In the genomic region with DNA sequence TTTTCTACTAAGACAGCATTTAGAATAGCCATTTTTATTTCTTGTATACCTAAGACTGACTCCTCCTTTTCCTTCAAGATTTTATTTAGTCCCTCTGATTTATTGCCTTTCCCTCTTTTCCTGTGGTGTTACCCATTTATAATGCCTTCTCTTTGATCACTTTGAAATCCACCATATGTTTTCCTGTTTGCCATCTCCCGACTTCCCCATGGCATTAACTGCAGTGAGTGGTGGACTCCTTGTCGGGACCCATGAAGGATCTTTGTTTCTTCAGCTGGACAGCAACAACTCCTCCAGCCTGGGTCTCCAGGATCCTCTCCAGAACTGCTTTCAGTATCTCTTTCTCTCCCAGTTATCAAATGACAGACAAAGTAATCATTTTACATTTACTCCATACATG, we compare ENCODE assay signal across 19 cellular contexts.
A peak's percentile ranks its signal among the peaks of the same experiment; 100 is the strongest.
DNase-seq lines count a peak whose midpoint lies in the region; FAIRE-seq and TF ChIP-seq lines count a peak whose summit lies in the region.
"Had no signal": no experiment of that assay in that cellular context is flagged by ENCODE, and none has a peak within 500 bp of the region (broad histone marks: within the 10 kb centered on the region; RNA-seq: fewer than 3 reads in every experiment).

No MANE protein-coding gene starts in this region.

- H4K91ac ChIP-seq in H1 (replicated peaks; ENCODE audit: insufficient read length, low read length) = peak overlapping the region; percentile 41

- H3K27me3 ChIP-seq in A673 (replicated peaks; ENCODE audit: insufficient read depth, low read depth, low read length, poor library complexity) (no peaks in the 10 kb centered on the region), H1 (replicated peaks in 1 of 4; ENCODE audit: control insufficient read depth in 3 of 4, extremely low read depth in 1 of 4, insufficient read depth in 3 of 4, low read length in 3 of 4) (no peaks in the 10 kb centered on the region), sigmoid colon (no peaks in the 10 kb centered on the region), testis (no peaks in the 10 kb centered on the region)
- H3K27me3 ChIP-seq: BE2C, MG63, Peyer's patch had no signal

- POLR2A ChIA-PET in A673 (lab: Charles Lee; ENCODE audit: low non-redundant PET) = no interaction called here
- POLR2A ChIA-PET in HEK293 (lab: Yijun Ruan, JAX) = no interaction called here
- POLR2A ChIA-PET in H1 (lab: Charles Lee; ENCODE audit: partially characterized antibody) = no interaction called here

- H3K27ac Mint-ChIP-seq in nephron progenitor cell = peak overlapping the region; percentile 97
- H3K27ac Mint-ChIP-seq: CD4-positive, CD25-positive, alpha-beta regulatory T cell had no signal

- DNase-seq in A673 (ENCODE audit: low spot score) = peak; percentile 63
- DNase-seq in H1 (ENCODE audit: low read depth in 1 of 2, low spot score in 2 of 2) = no peak
- DNase-seq in nephron progenitor cell = no peak
- no peak for DNase-seq in sigmoid colon
- DNase-seq in testis = no peak
- DNase-seq in kidney glomerular epithelial cell (lab: John Stamatoyannopoulos, UW) = no peak
- DNase-seq: BE2C; CD4-positive, CD25-positive, alpha-beta regulatory T cell; DMS 273 treated with DMSO at 0.1 percent for 48 hours; HCEC 1CT; Kasumi-1; MG63; NCI-H1048; NCI-H2107; NCI-H345; NCI-H524; Peyer's patch had no signal

- no peak overlapping the region for H2BK120ac ChIP-seq in H1 (replicated peaks; ENCODE audit: low read depth, low read length)

- intact Hi-C loops in A673 (cut with micrococcal nuclease; ENCODE audit: unreplicated experiment) (loop anchor here (5.0 kb wide), 2 partner anchors 58 to 168 kb away; no protein-coding TSS in a partner anchor), sigmoid colon (cut with DNase I) (no loop called here), testis (cut with DNase I; ENCODE audit: low total_unique reads) (no loop called here)

- H3K4ac ChIP-seq in H1 (replicated peaks; ENCODE audit: insufficient read length, low read depth, low read length) = no peak overlapping the region

- no peak overlapping the region for H2AK5ac ChIP-seq in H1 (ENCODE audit: low read depth, low read length)

- H4K20me1 ChIP-seq in H1 (replicated peaks in 1 of 2; ENCODE audit: control insufficient read depth in 1 of 2, insufficient read depth in 2 of 2, low read length in 2 of 2) = no peaks in the 10 kb centered on the region

- no TSS peak for BruUV-seq in A673 (replicated peaks; lab: Mats Ljungman, UMichigan)

- no peak overlapping the region for H4K5ac ChIP-seq in H1 (ENCODE audit: insufficient read length, low read depth, low read length)

- H2AFZ ChIP-seq in H1 (ENCODE audit: low read length) = no peak overlapping the region

- H3K4me2 ChIP-seq in H1 (ENCODE audit: insufficient read depth in 1 of 2, low read depth in 2 of 2, low read length in 2 of 2) = no peak overlapping the region

- H3K9me3 ChIP-seq in A673 (ENCODE audit: low read depth, low read length, poor library complexity, severe bottlenecking) (no peaks in the 10 kb centered on the region), HEK293 (ENCODE audit: control insufficient read depth, insufficient read depth, low read depth, low read length) (no peaks in the 10 kb centered on the region), H1 (ENCODE audit: insufficient read depth in 2 of 2, low read depth in 1 of 2, low read length in 1 of 2) (no peaks in the 10 kb centered on the region), sigmoid colon (no peaks in the 10 kb centered on the region), testis (no peaks in the 10 kb centered on the region)
- H3K9me3 ChIP-seq: BE2C, MG63, Peyer's patch had no signal

- TF ChIP-seq POLR2A in H1 (IDR thresholded peaks at IDR 0.05; ENCODE audit: control extremely low read depth in 1 of 2, low read depth in 2 of 2, low read length in 2 of 2) (no peak), sigmoid colon (IDR thresholded peaks at IDR 0.05) (no peak), testis (IDR thresholded peaks at IDR 0.05) (no peak)

- no peak overlapping the region for H3K56ac ChIP-seq in H1 (replicated peaks; ENCODE audit: insufficient read length, low read depth, low read length)

- FAIRE-seq in H1 (lab: Jason Lieb, UNC) = no peak
- FAIRE-seq: A204.1 had no signal

- peak overlapping the region; percentile 51; the same call in 1 of the 2 replicates for H2BK20ac ChIP-seq in H1 (ENCODE audit: low read length)

- TF ChIP-seq CTCF in A673 (conservative IDR thresholded peaks at IDR 0.05; ENCODE audit: low read depth, low read length) (no peak), HEK293 (tag by site-specific recombination; IDR thresholded peaks at IDR 0.05) (no peak), H1 (IDR thresholded peaks at IDR 0.05; ENCODE audit: control extremely low read depth in 1 of 3, insufficient read depth in 1 of 3, low read depth in 1 of 3, low read length in 3 of 3) (no peak), nephron progenitor cell (IDR thresholded peaks at IDR 0.05) (no peak), sigmoid colon (IDR thresholded peaks at IDR 0.05) (no peak), testis (IDR thresholded peaks at IDR 0.05) (no peak)

- no peak overlapping the region for H2BK15ac ChIP-seq in H1 (ENCODE audit: low read length)

- no peak overlapping the region for H3K9ac ChIP-seq in H1 (replicated peaks in 1 of 4; ENCODE audit: extremely low read depth in 1 of 4, low read depth in 3 of 4, low read length in 3 of 4)

- CTCF ChIA-PET in A673 (lab: Charles Lee) = no interaction called here
- CTCF ChIA-PET in HEK293 (lab: Yijun Ruan, JAX) = no interaction called here
- CTCF ChIA-PET in H1 (lab: Charles Lee; ENCODE audit: partially characterized antibody) = interaction anchor here (1.6 kb wide), 1 partner anchor 28 kb away, joined by 3 read pairs; no protein-coding TSS in a partner anchor

- no peaks in the 10 kb centered on the region for H3K23me2 ChIP-seq in H1 (ENCODE audit: low read depth, low read length)

- H3K79me1 ChIP-seq in H1 (ENCODE audit: low read depth, low read length) = no peaks in the 10 kb centered on the region

- H3K27ac ChIP-seq in A673 (ENCODE audit: low read depth, low read length, poor library complexity, severe bottlenecking) (peak overlapping the region; percentile 75), HEK293 (ENCODE audit: extremely low read depth, low read depth, low read length) (no peak overlapping the region), H1 (ENCODE audit: low read depth, low read length) (no peak overlapping the region), sigmoid colon (no peak overlapping the region), testis (no peak overlapping the region)
- H3K27ac ChIP-seq: Peyer's patch had no signal

- H3K4me1 ChIP-seq in A673 (ENCODE audit: insufficient read depth, low read length, poor library complexity, severe bottlenecking) = peaks cover 69% of the 10 kb centered on the region
- peaks cover 13% of the 10 kb centered on the region for H3K4me1 ChIP-seq in HEK293 (ENCODE audit: control insufficient read depth, insufficient read depth, low read length)
- peaks cover 4 to 27% (median 14%) of the 10 kb centered on the region in 4 experiments for H3K4me1 ChIP-seq in H1 (replicated peaks in 1 of 4; ENCODE audit: control insufficient read depth in 3 of 4, insufficient read depth in 4 of 4, low read length in 3 of 4)
- H3K4me1 ChIP-seq in sigmoid colon = peaks cover 0 to 14% (median 5%) of the 10 kb centered on the region in 4 donors
- no peaks in the 10 kb centered on the region for H3K4me1 ChIP-seq in testis
- H3K4me1 ChIP-seq: BE2C, Peyer's patch had no signal

- no peaks in the 10 kb centered on the region for H3K79me2 ChIP-seq in H1 (ENCODE audit: control insufficient read depth in 1 of 2, insufficient read depth in 2 of 2, low read length in 2 of 2)

- no peak overlapping the region for H4K8ac ChIP-seq in H1 (ENCODE audit: extremely low read depth, insufficient read depth, low read length)

- peak overlapping the region; percentile 21; the same call in 1 of the 2 replicates for H3K18ac ChIP-seq in H1 (ENCODE audit: extremely low read depth, low read length)

- TF ChIP-seq EP300 in H1 (IDR thresholded peaks at IDR 0.05; ENCODE audit: borderline replicate concordance in 1 of 2, low read depth in 2 of 2, low read length in 2 of 2) = no peak
- no peak for TF ChIP-seq EP300 in sigmoid colon (IDR thresholded peaks at IDR 0.05)

- H3K14ac ChIP-seq in H1 (ENCODE audit: insufficient read length) = no peak overlapping the region

- H3K4me1 Mint-ChIP-seq in nephron progenitor cell = peaks cover 57% of the 10 kb centered on the region
- H3K4me1 Mint-ChIP-seq: CD4-positive, CD25-positive, alpha-beta regulatory T cell had no signal

- H3K9me3 Mint-ChIP-seq in nephron progenitor cell = no peaks in the 10 kb centered on the region

- H2BK12ac ChIP-seq in H1 (ENCODE audit: low read depth, low read length) = no peak overlapping the region

- H3K36me3 ChIP-seq in A673 (ENCODE audit: insufficient read depth, low read length, poor library complexity, severe bottlenecking) (no peaks in the 10 kb centered on the region), HEK293 (ENCODE audit: control insufficient read depth in 2 of 2, insufficient read depth in 1 of 2, low read length in 2 of 2) (no peaks in the 10 kb centered on the region), H1 (ENCODE audit: control insufficient read depth in 2 of 4, insufficient read depth in 4 of 4, low read length in 3 of 4) (no peaks in the 10 kb centered on the region), sigmoid colon (no peaks in the 10 kb centered on the region), testis (ENCODE audit: low read depth, missing control alignments) (no peaks in the 10 kb centered on the region)
- H3K36me3 ChIP-seq: BE2C, MG63, Peyer's patch had no signal

- no peaks in the 10 kb centered on the region for H3K27me3 Mint-ChIP-seq in nephron progenitor cell (ENCODE audit: low read depth, poor library complexity)
- H3K27me3 Mint-ChIP-seq: CD4-positive, CD25-positive, alpha-beta regulatory T cell had no signal

- no peak overlapping the region for H3K23ac ChIP-seq in H1 (ENCODE audit: insufficient read length)

- TF ChIP-seq RAD21 in H1 (IDR thresholded peaks at IDR 0.05 in 1 of 2, conservative IDR thresholded peaks at IDR 0.05 in 1 of 2; ENCODE audit: low read depth in 2 of 2, low read length in 2 of 2) = no peak

- no peak overlapping the region for H2BK5ac ChIP-seq in H1 (ENCODE audit: low read depth, low read length)

- 96% methylated on average over 2 of the region's 2 CpGs; no CpG with 5 or more reads in 1 of the 2 experiments for WGBS in H1 (ENCODE audit: extremely low coverage in 1 of 2, insufficient coverage in 1 of 2, insufficient read length in 1 of 2, insufficient replicate concordance in 2 of 2, low coverage in 1 of 2, low lambda C conversion rate in 2 of 2, missing lambda C conversion rate in 1 of 2), 2 experiments
- WGBS in sigmoid colon, 2 donors = 63 to 88% methylated on average over 2 of the region's 2 CpGs
- WGBS in testis, 2 donors = 70 to 77% methylated on average over 2 of the region's 2 CpGs

- peaks cover 13% of the 10 kb centered on the region for H3K36me3 Mint-ChIP-seq in nephron progenitor cell (ENCODE audit: low read depth)
- H3K36me3 Mint-ChIP-seq: CD4-positive, CD25-positive, alpha-beta regulatory T cell had no signal

- H3K4me3 ChIP-seq in A673 (ENCODE audit: low read depth, low read length, poor library complexity, severe bottlenecking) = no peak overlapping the region
- H3K4me3 ChIP-seq in HEK293 (ENCODE audit: low read depth, low read length) = no peak overlapping the region
- H3K4me3 ChIP-seq in H1 (ENCODE audit: extremely low read depth in 1 of 4, insufficient read depth in 2 of 4, low read depth in 3 of 4, low read length in 4 of 4) = no peak overlapping the region
- no peak overlapping the region for H3K4me3 ChIP-seq in sigmoid colon
- no peak overlapping the region for H3K4me3 ChIP-seq in testis
- H3K4me3 ChIP-seq: MG63, Peyer's patch had no signal

- H3K4me3 Mint-ChIP-seq in nephron progenitor cell = peak overlapping the region; percentile 14
- H3K4me3 Mint-ChIP-seq: CD4-positive, CD25-positive, alpha-beta regulatory T cell had no signal
